ENCODE assay signal across 8 cellular contexts in the genomic region with DNA sequence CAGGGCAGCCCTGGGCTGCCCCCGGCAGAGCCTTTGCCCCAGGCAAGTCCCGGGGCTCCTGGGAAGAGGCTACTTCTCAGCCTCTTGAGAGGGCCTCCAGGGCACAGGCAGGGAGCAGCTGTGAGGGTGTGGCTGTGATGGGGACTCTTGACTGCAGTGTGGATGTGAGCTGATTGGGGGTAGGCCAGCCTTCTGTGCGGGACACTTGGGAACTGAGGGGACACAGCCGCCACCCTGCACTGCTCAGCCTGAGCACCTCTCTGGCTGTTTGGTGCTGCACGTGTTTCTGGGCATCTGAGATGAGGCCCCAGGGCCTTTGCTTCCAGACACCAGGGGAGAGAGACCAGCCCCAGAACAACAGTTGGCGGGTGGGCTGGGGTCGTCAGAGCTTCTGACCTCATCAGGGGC.
DNase-seq lines count a peak whose midpoint lies in the region; ATAC-seq and TF ChIP-seq lines count a peak whose summit lies in the region.

No MANE protein-coding gene starts in this region.

- H3K27me3 ChIP-seq in Panc1 (ENCODE audit: control insufficient read depth, insufficient read depth, low read length) (no peaks in the 10 kb centered on the region), esophagus (ENCODE audit: control insufficient read depth in 1 of 2, insufficient read depth in 2 of 2, low read length in 2 of 2) (no peaks in the 10 kb centered on the region)

- no peaks in the 10 kb centered on the region for H3K27me3 Mint-ChIP-seq in activated naive CD4-positive, alpha-beta T cell treated with anti-CD3 and anti-CD28 coated beads, Interleukin-2, amount 50 U/mL, for 24 hours

- peaks cover 86% of the 10 kb centered on the region for H3K4me1 Mint-ChIP-seq in activated naive CD4-positive, alpha-beta T cell treated with anti-CD3 and anti-CD28 coated beads, Interleukin-2, amount 50 U/mL, for 24 hours

- H3K36me3 Mint-ChIP-seq in activated naive CD4-positive, alpha-beta T cell treated with anti-CD3 and anti-CD28 coated beads, Interleukin-2, amount 50 U/mL, for 24 hours, result peaks cover 1% of the 10 kb centered on the region

- no peak overlapping the region for H3K27ac ChIP-seq in Panc1 (ENCODE audit: low read length)
- peak overlapping the region; percentile 67 to 71 for H3K27ac ChIP-seq in esophagus (ENCODE audit: low read depth in 2 of 2, low read length in 1 of 2)

- intact Hi-C loops in Panc1 (cut with micrococcal nuclease; ENCODE audit: unreplicated experiment), result no loop called here

- H3K9me3 ChIP-seq in Panc1 (ENCODE audit: control insufficient read depth, insufficient read depth, low read depth, low read length) (no peaks in the 10 kb centered on the region), esophagus (ENCODE audit: control insufficient read depth in 2 of 2, insufficient read depth in 1 of 2, low read depth in 1 of 2, low read length in 1 of 2) (no peaks in the 10 kb centered on the region)

- DNase-seq in activated naive CD4-positive, alpha-beta T cell (lab: John Stamatoyannopoulos, UW), result no peak
- no peak for DNase-seq in Panc1 (ENCODE audit: low read depth, low spot score)
- DNase-seq in stimulated activated naive CD8-positive, alpha-beta T cell treated with anti-CD3 and anti-CD28 coated beads, Interleukin-15, Interleukin-2, amounts not matched to agents 100 U/mL and 50 U/mL, for 24 hours, result peak; percentile 48
- no peak for DNase-seq in cerebellum (ENCODE audit: low spot score)
- no peak for DNase-seq in NCI-H1092 treated with DMSO at 0.1 percent for 48 hours (lab: John Stamatoyannopoulos, UW)
- DNase-seq in iPS-NIHi7 (ENCODE audit: extremely low spot score), result no peak

- TF ChIP-seq CTCF in Panc1 (IDR thresholded peaks at IDR 0.05), result no peak

- in situ Hi-C loops in Panc1 (cut with HindIII; ENCODE audit: low pct_unique_long_range_greater_than_20kb, low sequenced_read_pairs), result no loop called here

- H3K4me1 ChIP-seq in Panc1 (ENCODE audit: control insufficient read depth, insufficient read depth, low read length) (peaks cover 18% of the 10 kb centered on the region), esophagus (ENCODE audit: control insufficient read depth in 2 of 2, insufficient read depth in 2 of 2, low read length in 1 of 2) (peaks cover 17 to 33% of the 10 kb centered on the region in 2 donors)

- POLR2A ChIA-PET in Panc1 (lab: Charles Lee), result no interaction called here

- H3K36me3 ChIP-seq in Panc1 (ENCODE audit: control insufficient read depth, insufficient read depth, low read length) (no peaks in the 10 kb centered on the region), esophagus (ENCODE audit: control insufficient read depth in 2 of 2, insufficient read depth in 2 of 2, low read length in 1 of 2) (peaks cover 0 to 2% of the 10 kb centered on the region in 2 donors)

- CTCF ChIA-PET in Panc1 (lab: Charles Lee), result no interaction called here

- ATAC-seq in Panc1, result peak; percentile 29
- ATAC-seq in stimulated activated naive CD8-positive, alpha-beta T cell treated with anti-CD3 and anti-CD28 coated beads, Interleukin-15, Interleukin-2, amounts not matched to agents 100 U/mL and 50 U/mL, for 24 hours, result peak; percentile 48

- 33 to 51% methylated on average over 7 of the region's 7 CpGs for WGBS in esophagus, 2 donors

- H3K4me3 ChIP-seq in Panc1 (ENCODE audit: low read depth in 2 of 2, low read length in 2 of 2), result no peak overlapping the region
- H3K4me3 ChIP-seq in esophagus (ENCODE audit: low read depth in 1 of 2, low read length in 2 of 2), result no peak overlapping the region

- no TSS peak for BruUV-seq in Panc1 (replicated peaks; lab: Mats Ljungman, UMichigan)

- H3K27ac Mint-ChIP-seq in activated naive CD4-positive, alpha-beta T cell treated with anti-CD3 and anti-CD28 coated beads, Interleukin-2, amount 50 U/mL, for 24 hours, result peak overlapping the region; percentile 95

- no peaks in the 10 kb centered on the region for H3K9me3 Mint-ChIP-seq in activated naive CD4-positive, alpha-beta T cell treated with anti-CD3 and anti-CD28 coated beads, Interleukin-2, amount 50 U/mL, for 24 hours

- peak overlapping the region; percentile 88 for H3K4me3 Mint-ChIP-seq in activated naive CD4-positive, alpha-beta T cell treated with anti-CD3 and anti-CD28 coated beads, Interleukin-2, amount 50 U/mL, for 24 hours
